ENCODE assay signal across 17 cellular contexts in genomic region chr20:4050581-4050980, GRCh38.
"Had no signal": no experiment of that assay in that cellular context is flagged by ENCODE, and none has a peak within 500 bp of the region (broad histone marks: within the 10 kb centered on the region; RNA-seq: fewer than 3 reads in every experiment).

No MANE protein-coding gene starts in this region.

- H3K27me3 ChIP-seq: tibial artery had no signal

- DNase-seq: activated CD4-positive, alpha-beta T cell treated with anti-CD3 and anti-CD28 coated beads, Interleukin-2, amount 10 ng/mL, durations not matched to agents 24 days and 14 days; activated CD4-positive, CD25-positive, alpha-beta regulatory T cell; activated CD8-positive, alpha-beta T cell treated with anti-CD3 and anti-CD28 coated beads for 36 hours; activated naive CD4-positive, alpha-beta T cell treated with anti-CD3 and anti-CD28 coated beads for 36 hours; activated T-cell treated with anti-CD3 and anti-CD28 coated beads, Interleukin-2, amount 50 U/mL, for 1 hour; lower lobe of right lung; midbrain; nephron progenitor cell; nucleus accumbens; stimulated activated naive CD4-positive, alpha-beta T cell treated with Interleukin-2 at 50 U/mL for 16 hours; substantia nigra; T-helper 9 cell; tibial artery had no signal

- FAIRE-seq: endometrium, frontal cortex had no signal

- H3K4me1 Mint-ChIP-seq: activated CD4-positive, alpha-beta T cell treated with anti-CD3 and anti-CD28 coated beads, Interleukin-2, amount 10 ng/mL, durations not matched to agents 24 days and 14 days had no signal

- H3K4me3 Mint-ChIP-seq: activated CD4-positive, alpha-beta T cell treated with anti-CD3 and anti-CD28 coated beads, Interleukin-2, amount 10 ng/mL, durations not matched to agents 24 days and 14 days; activated CD8-positive, alpha-beta T cell treated with anti-CD3 and anti-CD28 coated beads for 36 hours; activated naive CD4-positive, alpha-beta T cell treated with anti-CD3 and anti-CD28 coated beads for 36 hours; brain; nephron progenitor cell had no signal

- H3K9me3 Mint-ChIP-seq: activated CD8-positive, alpha-beta T cell treated with anti-CD3 and anti-CD28 coated beads for 36 hours had no signal

- H3K4me3 ChIP-seq: coronary artery, lower lobe of right lung, tibial artery had no signal

- H3K36me3 Mint-ChIP-seq: brain had no signal

- H3K9me3 ChIP-seq: lower lobe of right lung, tibial artery had no signal

- ATAC-seq: activated CD8-positive, alpha-beta T cell treated with anti-CD3 and anti-CD28 coated beads for 36 hours; lower lobe of right lung had no signal

- H3K27ac ChIP-seq: lower lobe of right lung had no signal

- H3K27ac Mint-ChIP-seq: activated CD4-positive, alpha-beta T cell treated with anti-CD3 and anti-CD28 coated beads, Interleukin-2, amount 10 ng/mL, durations not matched to agents 24 days and 14 days; activated CD8-positive, alpha-beta T cell treated with anti-CD3 and anti-CD28 coated beads for 36 hours; activated naive CD4-positive, alpha-beta T cell treated with anti-CD3 and anti-CD28 coated beads for 36 hours; nephron progenitor cell had no signal

- H3K36me3 ChIP-seq: lower lobe of right lung, tibial artery had no signal

- H3K27me3 Mint-ChIP-seq: activated CD8-positive, alpha-beta T cell treated with anti-CD3 and anti-CD28 coated beads for 36 hours had no signal
